Comparison of ENCODE assay signal across 2 cellular contexts in genomic region chr3:32842531-32842931, GRCh38.
TF ChIP-seq lines count a peak whose summit lies in the region.

No MANE protein-coding gene starts in this region.

TF ChIP-seq in HepG2, 621 proteins besides CTCF, POLR2A, EP300 and RAD21:
- no peak for TF ChIP-seq KDM5A (IDR thresholded peaks at IDR 0.05; ENCODE audit: borderline replicate concordance, low read length)
- no peak for TF ChIP-seq ZNF446 (CRISPR knock-in tag; IDR thresholded peaks at IDR 0.05)
- TF ChIP-seq GATAD1 (CRISPR knock-in tag; IDR thresholded peaks at IDR 0.05) = no peak
- TF ChIP-seq XRCC5 (optimal IDR thresholded peaks at IDR 0.05; ENCODE audit: low read length) = no peak
- TF ChIP-seq, protein P1, sequence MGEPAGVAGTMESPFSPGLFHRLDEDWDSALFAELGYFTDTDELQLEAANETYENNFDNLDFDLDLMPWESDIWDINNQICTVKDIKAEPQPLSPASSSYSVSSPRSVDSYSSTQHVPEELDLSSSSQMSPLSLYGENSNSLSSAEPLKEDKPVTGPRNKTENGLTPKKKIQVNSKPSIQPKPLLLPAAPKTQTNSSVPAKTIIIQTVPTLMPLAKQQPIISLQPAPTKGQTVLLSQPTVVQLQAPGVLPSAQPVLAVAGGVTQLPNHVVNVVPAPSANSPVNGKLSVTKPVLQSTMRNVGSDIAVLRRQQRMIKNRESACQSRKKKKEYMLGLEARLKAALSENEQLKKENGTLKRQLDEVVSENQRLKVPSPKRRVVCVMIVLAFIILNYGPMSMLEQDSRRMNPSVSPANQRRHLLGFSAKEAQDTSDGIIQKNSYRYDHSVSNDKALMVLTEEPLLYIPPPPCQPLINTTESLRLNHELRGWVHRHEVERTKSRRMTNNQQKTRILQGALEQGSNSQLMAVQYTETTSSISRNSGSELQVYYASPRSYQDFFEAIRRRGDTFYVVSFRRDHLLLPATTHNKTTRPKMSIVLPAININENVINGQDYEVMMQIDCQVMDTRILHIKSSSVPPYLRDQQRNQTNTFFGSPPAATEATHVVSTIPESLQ (CRISPR knock-in tag; conservative IDR thresholded peaks at IDR 0.05) = no peak
- 0 out of 2 replicates have a peak, but pooled peaks have one; percentile 40 for TF ChIP-seq BHLHE40 (IDR thresholded peaks at IDR 0.05; ENCODE audit: low read length)
- TF ChIP-seq NR2F2 (IDR thresholded peaks at IDR 0.05; ENCODE audit: borderline replicate concordance, low read depth) = no peak
TF ChIP-seq in HepG2: peak in this region for 1.

TF ChIP-seq in H1, 55 proteins besides CTCF, POLR2A, EP300 and RAD21:
- TF ChIP-seq TBP (IDR thresholded peaks at IDR 0.05; ENCODE audit: low read depth, low read length) (no peak), TAF1 (IDR thresholded peaks at IDR 0.05; ENCODE audit: low read depth, low read length) (0 out of 2 replicates have a peak, but pooled peaks have one; percentile 23)
